ENCODE assay signal across 9 cellular contexts in genomic region chr12:23931176-23931575, GRCh38. TPM values are rescaled to one million over a fixed set of nuclear protein-coding genes. Genes with fewer than 3 reads are reported as not detected.
"Had no signal": no experiment of that assay in that cellular context is flagged by ENCODE, and none has a peak within 500 bp of the region (broad histone marks: within the 10 kb centered on the region; RNA-seq: fewer than 3 reads in every experiment).

No MANE protein-coding gene starts in this region.

- FAIRE-seq: G401.6, GM12878, GM12891, GM12892, GM18507, GM19239 had no signal

- H3K4me3 ChIP-seq: GM12878 had no signal

- DNase-seq: GDM1, GF-D8 had no signal

RNA-seq across cellular contexts. Expression of gene SOX5, which starts 18.3 kb away (rescaled TPM):
- total RNA-seq: G401 had no signal
